Comparison of ENCODE assay signal across 1 cellular context in the genomic region with DNA sequence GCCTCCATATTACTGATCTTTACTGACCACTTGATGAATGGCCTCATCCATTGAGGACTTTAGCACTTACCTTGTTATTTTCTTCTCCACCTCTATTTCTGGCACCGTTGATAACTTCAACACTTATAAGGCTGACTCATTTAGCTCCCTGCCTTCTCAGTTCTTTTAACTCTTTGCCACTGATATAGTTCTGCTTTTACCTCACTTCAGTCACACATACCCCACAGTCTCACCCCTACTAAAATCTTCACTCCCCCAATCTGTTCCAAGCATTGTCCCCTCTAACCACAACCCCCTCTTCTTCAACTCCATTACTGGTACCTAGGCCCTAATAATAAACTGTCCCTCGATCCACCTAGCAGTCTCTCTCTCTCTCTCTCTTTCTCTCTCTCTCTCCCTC.
A peak's percentile ranks its signal among the peaks of the same experiment; 100 is the strongest.
TF ChIP-seq lines count a peak whose summit lies in the region.

No MANE protein-coding gene starts in this region.

TF ChIP-seq in GM12878, 131 proteins besides CTCF, POLR2A, EP300 and RAD21 (continued from another document and continues in another):
- TF ChIP-seq, protein P1, sequence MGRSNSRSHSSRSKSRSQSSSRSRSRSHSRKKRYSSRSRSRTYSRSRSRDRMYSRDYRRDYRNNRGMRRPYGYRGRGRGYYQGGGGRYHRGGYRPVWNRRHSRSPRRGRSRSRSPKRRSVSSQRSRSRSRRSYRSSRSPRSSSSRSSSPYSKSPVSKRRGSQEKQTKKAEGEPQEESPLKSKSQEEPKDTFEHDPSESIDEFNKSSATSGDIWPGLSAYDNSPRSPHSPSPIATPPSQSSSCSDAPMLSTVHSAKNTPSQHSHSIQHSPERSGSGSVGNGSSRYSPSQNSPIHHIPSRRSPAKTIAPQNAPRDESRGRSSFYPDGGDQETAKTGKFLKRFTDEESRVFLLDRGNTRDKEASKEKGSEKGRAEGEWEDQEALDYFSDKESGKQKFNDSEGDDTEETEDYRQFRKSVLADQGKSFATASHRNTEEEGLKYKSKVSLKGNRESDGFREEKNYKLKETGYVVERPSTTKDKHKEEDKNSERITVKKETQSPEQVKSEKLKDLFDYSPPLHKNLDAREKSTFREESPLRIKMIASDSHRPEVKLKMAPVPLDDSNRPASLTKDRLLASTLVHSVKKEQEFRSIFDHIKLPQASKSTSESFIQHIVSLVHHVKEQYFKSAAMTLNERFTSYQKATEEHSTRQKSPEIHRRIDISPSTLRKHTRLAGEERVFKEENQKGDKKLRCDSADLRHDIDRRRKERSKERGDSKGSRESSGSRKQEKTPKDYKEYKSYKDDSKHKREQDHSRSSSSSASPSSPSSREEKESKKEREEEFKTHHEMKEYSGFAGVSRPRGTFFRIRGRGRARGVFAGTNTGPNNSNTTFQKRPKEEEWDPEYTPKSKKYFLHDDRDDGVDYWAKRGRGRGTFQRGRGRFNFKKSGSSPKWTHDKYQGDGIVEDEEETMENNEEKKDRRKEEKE (IDR thresholded peaks at IDR 0.05): no peak
- TF ChIP-seq, protein P2, sequence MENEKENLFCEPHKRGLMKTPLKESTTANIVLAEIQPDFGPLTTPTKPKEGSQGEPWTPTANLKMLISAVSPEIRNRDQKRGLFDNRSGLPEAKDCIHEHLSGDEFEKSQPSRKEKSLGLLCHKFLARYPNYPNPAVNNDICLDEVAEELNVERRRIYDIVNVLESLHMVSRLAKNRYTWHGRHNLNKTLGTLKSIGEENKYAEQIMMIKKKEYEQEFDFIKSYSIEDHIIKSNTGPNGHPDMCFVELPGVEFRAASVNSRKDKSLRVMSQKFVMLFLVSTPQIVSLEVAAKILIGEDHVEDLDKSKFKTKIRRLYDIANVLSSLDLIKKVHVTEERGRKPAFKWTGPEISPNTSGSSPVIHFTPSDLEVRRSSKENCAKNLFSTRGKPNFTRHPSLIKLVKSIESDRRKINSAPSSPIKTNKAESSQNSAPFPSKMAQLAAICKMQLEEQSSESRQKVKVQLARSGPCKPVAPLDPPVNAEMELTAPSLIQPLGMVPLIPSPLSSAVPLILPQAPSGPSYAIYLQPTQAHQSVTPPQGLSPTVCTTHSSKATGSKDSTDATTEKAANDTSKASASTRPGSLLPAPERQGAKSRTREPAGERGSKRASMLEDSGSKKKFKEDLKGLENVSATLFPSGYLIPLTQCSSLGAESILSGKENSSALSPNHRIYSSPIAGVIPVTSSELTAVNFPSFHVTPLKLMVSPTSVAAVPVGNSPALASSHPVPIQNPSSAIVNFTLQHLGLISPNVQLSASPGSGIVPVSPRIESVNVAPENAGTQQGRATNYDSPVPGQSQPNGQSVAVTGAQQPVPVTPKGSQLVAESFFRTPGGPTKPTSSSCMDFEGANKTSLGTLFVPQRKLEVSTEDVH (IDR thresholded peaks at IDR 0.05; ENCODE audit: low read depth, partially characterized antibody): no peak
- TF ChIP-seq TCF7 (IDR thresholded peaks at IDR 0.05; ENCODE audit: borderline replicate concordance) (no peak), USF2 (IDR thresholded peaks at IDR 0.05; ENCODE audit: borderline replicate concordance, low read depth, low read length) (no peak), JUNB (IDR thresholded peaks at IDR 0.05) (peak; percentile 44; the same call in 1 of the 2 replicates), ZBTB11 (CRISPR knock-in tag; IDR thresholded peaks at IDR 0.05) (no peak), HDAC2 (IDR thresholded peaks at IDR 0.05) (no peak), CBX3 (IDR thresholded peaks at IDR 0.05; ENCODE audit: borderline replicate concordance, low read depth) (no peak), NRF1 (conservative IDR thresholded peaks at IDR 0.05; ENCODE audit: low read depth, low read length) (no peak), HCFC1 (IDR thresholded peaks at IDR 0.05; ENCODE audit: low read length) (no peak), MAX (IDR thresholded peaks at IDR 0.05; ENCODE audit: low read depth, low read length) (no peak), MLLT1 (IDR thresholded peaks at IDR 0.05) (peak; percentile 72; the same call in 1 of the 2 replicates), POU2F2 (IDR thresholded peaks at IDR 0.05; ENCODE audit: borderline replicate concordance, low read depth, low read length) (no peak), NR2F1 (conservative IDR thresholded peaks at IDR 0.05) (peak; percentile 19), NBN (IDR thresholded peaks at IDR 0.05) (peak; percentile 80), HSF1 (IDR thresholded peaks at IDR 0.05; ENCODE audit: low read depth, low read length) (no peak), TBL1XR1 (IDR thresholded peaks at IDR 0.05; ENCODE audit: low read depth, low read length) (no peak), EED (IDR thresholded peaks at IDR 0.05; ENCODE audit: low read depth) (no peak), MEF2B (IDR thresholded peaks at IDR 0.05; ENCODE audit: partially characterized antibody, poor library complexity, severe bottlenecking) (peak; percentile 90), NFYA (IDR thresholded peaks at IDR 0.05; ENCODE audit: borderline replicate concordance, low read depth, low read length) (no peak), GATAD2B (conservative IDR thresholded peaks at IDR 0.05; ENCODE audit: low read depth) (no peak), MYC (IDR thresholded peaks at IDR 0.05; ENCODE audit: insufficient read depth, insufficient read length, insufficient replicate concordance, low read length, severe bottlenecking) (no peak), SRF (IDR thresholded peaks at IDR 0.05; ENCODE audit: low read depth in 2 of 2, low read length in 2 of 2) (no peak), BACH1 (IDR thresholded peaks at IDR 0.05; ENCODE audit: borderline replicate concordance) (peak; percentile 80; the same call in 1 of the 2 replicates), BCL11A (IDR thresholded peaks at IDR 0.05; ENCODE audit: low read depth, low read length) (no peak), FOXK2 (IDR thresholded peaks at IDR 0.05) (no peak)
- TF ChIP-seq, protein P3, sequence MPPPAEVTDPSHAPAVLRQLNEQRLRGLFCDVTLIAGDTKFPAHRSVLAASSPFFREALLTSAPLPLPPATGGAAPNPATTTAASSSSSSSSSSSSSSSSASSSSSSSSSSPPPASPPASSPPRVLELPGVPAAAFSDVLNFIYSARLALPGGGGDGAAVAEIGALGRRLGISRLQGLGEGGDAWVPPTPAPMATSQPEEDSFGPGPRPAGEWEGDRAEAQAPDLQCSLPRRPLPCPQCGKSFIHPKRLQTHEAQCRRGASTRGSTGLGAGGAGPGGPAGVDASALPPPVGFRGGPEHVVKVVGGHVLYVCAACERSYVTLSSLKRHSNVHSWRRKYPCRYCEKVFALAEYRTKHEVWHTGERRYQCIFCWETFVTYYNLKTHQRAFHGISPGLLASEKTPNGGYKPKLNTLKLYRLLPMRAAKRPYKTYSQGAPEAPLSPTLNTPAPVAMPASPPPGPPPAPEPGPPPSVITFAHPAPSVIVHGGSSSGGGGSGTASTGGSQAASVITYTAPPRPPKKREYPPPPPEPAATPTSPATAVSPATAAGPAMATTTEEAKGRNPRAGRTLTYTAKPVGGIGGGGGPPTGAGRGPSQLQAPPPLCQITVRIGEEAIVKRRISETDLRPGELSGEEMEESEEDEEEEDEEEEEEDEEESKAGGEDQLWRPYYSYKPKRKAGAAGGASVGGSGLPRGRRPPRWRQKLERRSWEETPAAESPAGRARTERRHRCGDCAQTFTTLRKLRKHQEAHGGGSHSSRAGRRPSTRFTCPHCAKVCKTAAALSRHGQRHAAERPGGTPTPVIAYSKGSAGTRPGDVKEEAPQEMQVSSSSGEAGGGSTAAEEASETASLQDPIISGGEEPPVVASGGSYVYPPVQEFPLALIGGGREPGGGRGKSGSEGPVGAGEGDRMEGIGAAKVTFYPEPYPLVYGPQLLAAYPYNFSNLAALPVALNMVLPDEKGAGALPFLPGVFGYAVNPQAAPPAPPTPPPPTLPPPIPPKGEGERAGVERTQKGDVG (CRISPR knock-in tag; IDR thresholded peaks at IDR 0.05): no peak
- TF ChIP-seq, protein P4, sequence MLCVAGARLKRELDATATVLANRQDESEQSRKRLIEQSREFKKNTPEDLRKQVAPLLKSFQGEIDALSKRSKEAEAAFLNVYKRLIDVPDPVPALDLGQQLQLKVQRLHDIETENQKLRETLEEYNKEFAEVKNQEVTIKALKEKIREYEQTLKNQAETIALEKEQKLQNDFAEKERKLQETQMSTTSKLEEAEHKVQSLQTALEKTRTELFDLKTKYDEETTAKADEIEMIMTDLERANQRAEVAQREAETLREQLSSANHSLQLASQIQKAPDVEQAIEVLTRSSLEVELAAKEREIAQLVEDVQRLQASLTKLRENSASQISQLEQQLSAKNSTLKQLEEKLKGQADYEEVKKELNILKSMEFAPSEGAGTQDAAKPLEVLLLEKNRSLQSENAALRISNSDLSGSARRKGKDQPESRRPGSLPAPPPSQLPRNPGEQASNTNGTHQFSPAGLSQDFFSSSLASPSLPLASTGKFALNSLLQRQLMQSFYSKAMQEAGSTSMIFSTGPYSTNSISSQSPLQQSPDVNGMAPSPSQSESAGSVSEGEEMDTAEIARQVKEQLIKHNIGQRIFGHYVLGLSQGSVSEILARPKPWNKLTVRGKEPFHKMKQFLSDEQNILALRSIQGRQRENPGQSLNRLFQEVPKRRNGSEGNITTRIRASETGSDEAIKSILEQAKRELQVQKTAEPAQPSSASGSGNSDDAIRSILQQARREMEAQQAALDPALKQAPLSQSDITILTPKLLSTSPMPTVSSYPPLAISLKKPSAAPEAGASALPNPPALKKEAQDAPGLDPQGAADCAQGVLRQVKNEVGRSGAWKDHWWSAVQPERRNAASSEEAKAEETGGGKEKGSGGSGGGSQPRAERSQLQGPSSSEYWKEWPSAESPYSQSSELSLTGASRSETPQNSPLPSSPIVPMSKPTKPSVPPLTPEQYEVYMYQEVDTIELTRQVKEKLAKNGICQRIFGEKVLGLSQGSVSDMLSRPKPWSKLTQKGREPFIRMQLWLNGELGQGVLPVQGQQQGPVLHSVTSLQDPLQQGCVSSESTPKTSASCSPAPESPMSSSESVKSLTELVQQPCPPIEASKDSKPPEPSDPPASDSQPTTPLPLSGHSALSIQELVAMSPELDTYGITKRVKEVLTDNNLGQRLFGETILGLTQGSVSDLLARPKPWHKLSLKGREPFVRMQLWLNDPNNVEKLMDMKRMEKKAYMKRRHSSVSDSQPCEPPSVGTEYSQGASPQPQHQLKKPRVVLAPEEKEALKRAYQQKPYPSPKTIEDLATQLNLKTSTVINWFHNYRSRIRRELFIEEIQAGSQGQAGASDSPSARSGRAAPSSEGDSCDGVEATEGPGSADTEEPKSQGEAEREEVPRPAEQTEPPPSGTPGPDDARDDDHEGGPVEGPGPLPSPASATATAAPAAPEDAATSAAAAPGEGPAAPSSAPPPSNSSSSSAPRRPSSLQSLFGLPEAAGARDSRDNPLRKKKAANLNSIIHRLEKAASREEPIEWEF (IDR thresholded peaks at IDR 0.05; ENCODE audit: insufficient replicate concordance, low read depth, low read length): no peak
